ENCODE assay signal across 36 cellular contexts in genomic region chr17:62774338-62774737, GRCh38. TPM values are rescaled to one million over a fixed set of nuclear protein-coding genes. Genes with fewer than 3 reads are reported as not detected.
"Had no signal": no experiment of that assay in that cellular context is flagged by ENCODE, and none has a peak within 500 bp of the region (broad histone marks: within the 10 kb centered on the region; RNA-seq: fewer than 3 reads in every experiment).

No MANE protein-coding gene starts in this region.

- H3K9me3 ChIP-seq: ascending aorta, Peyer's patch had no signal

- H3K9me3 Mint-ChIP-seq: activated naive CD4-positive, alpha-beta T cell treated with anti-CD3 and anti-CD28 coated beads, Interleukin-2, amount 50 U/mL, for 24 hours; activated naive CD8-positive, alpha-beta T cell treated with anti-CD3 and anti-CD28 coated beads, Interleukin-2, amount 10 ng/mL, durations not matched to agents 7 days and 5 days; central memory CD8-positive, alpha-beta T cell had no signal

- DNase-seq: activated B cell treated with CpG ODN at 0.5 μM for 24 hours; activated CD4-positive, alpha-beta memory T cell treated with anti-CD3 and anti-CD28 coated beads for 36 hours; activated CD4-positive, alpha-beta T cell treated with anti-CD3 and anti-CD28 coated beads for 4 hours; activated CD4-positive, alpha-beta T cell treated with anti-CD3 and anti-CD28 coated beads, Interleukin-2, amount 50 U/mL, for 1 hour; activated CD4-positive, CD25-positive, alpha-beta regulatory T cell treated with anti-CD3 and anti-CD28 coated beads, Interleukin-2, amount 50 U/mL, for 72 hours; activated CD8-positive, alpha-beta memory T cell treated with anti-CD3 and anti-CD28 coated beads, Interleukin-2, amount 10 ng/mL, durations not matched to agents 7 days and 5 days; activated gamma-delta T cell; activated naive CD4-positive, alpha-beta T cell treated with Interleukin-2 at 50 U/mL for 16 hours; activated naive CD8-positive, alpha-beta T cell treated with anti-CD3 and anti-CD28 coated beads, Interleukin-2, amount 10 ng/mL, durations not matched to agents 7 days and 5 days; activated T-cell treated with anti-CD3 and anti-CD28 coated beads, Interleukin-2, amount 50 U/mL, for 1 hour; activated T-cell treated with anti-CD3 and anti-CD28 coated beads, Interleukin-2, amount 50 U/mL, for 72 hours; NCI-H1092 treated with DMSO at 0.1 percent for 48 hours; NCI-H1417; NCI-H146; NCI-H187; NCI-H2029 treated with DMSO at 0.1 percent for 48 hours; NCI-H2107; NCI-H2171; NCI-H510A; NCI-H526; NCI-H748 treated with DMSO at 0.1 percent for 48 hours; NK-92 treated with Interleukin-12 subunit alpha and Interleukin-12 subunit beta, amount 100 ng/mL, for 24 hours; PC-3; Peyer's patch; RPMI8226; SIG-M5; T-cell; T-helper 17 cell had no signal

- H3K4me1 ChIP-seq: ascending aorta, Peyer's patch had no signal

- H3K4me1 Mint-ChIP-seq: activated B cell treated with CpG ODN at 0.5 μM for 24 hours; activated CD8-positive, alpha-beta memory T cell treated with anti-CD3 and anti-CD28 coated beads, Interleukin-2, amount 10 ng/mL, durations not matched to agents 7 days and 5 days; activated naive CD4-positive, alpha-beta T cell treated with anti-CD3 and anti-CD28 coated beads, Interleukin-2, amount 50 U/mL, for 24 hours; activated naive CD8-positive, alpha-beta T cell treated with anti-CD3 and anti-CD28 coated beads, Interleukin-2, amount 10 ng/mL, durations not matched to agents 7 days and 5 days; central memory CD8-positive, alpha-beta T cell; T-cell; T-helper 17 cell had no signal

- H3K4me3 Mint-ChIP-seq: activated B cell treated with CpG ODN at 0.5 μM for 24 hours; activated CD4-positive, alpha-beta memory T cell treated with anti-CD3 and anti-CD28 coated beads for 36 hours; activated CD8-positive, alpha-beta memory T cell treated with anti-CD3 and anti-CD28 coated beads, Interleukin-2, amount 10 ng/mL, durations not matched to agents 7 days and 5 days; activated naive CD4-positive, alpha-beta T cell treated with anti-CD3 and anti-CD28 coated beads, Interleukin-2, amount 50 U/mL, for 24 hours; activated naive CD8-positive, alpha-beta T cell treated with anti-CD3 and anti-CD28 coated beads, Interleukin-2, amount 10 ng/mL, durations not matched to agents 7 days and 5 days; activated T-cell treated with anti-CD3 and anti-CD28 coated beads, Interleukin-2, amount 50 U/mL, for 72 hours; central memory CD8-positive, alpha-beta T cell; T-cell; T-helper 17 cell had no signal

- H3K27me3 ChIP-seq: ascending aorta, cardiac muscle cell, Peyer's patch had no signal

- H3K36me3 Mint-ChIP-seq: activated CD4-positive, alpha-beta memory T cell treated with anti-CD3 and anti-CD28 coated beads for 36 hours; activated CD8-positive, alpha-beta memory T cell treated with anti-CD3 and anti-CD28 coated beads, Interleukin-2, amount 10 ng/mL, durations not matched to agents 7 days and 5 days; activated naive CD4-positive, alpha-beta T cell treated with anti-CD3 and anti-CD28 coated beads, Interleukin-2, amount 50 U/mL, for 24 hours; activated naive CD8-positive, alpha-beta T cell treated with anti-CD3 and anti-CD28 coated beads, Interleukin-2, amount 10 ng/mL, durations not matched to agents 7 days and 5 days; T-cell had no signal

- ATAC-seq: activated CD8-positive, alpha-beta memory T cell treated with anti-CD3 and anti-CD28 coated beads, Interleukin-2, amount 10 ng/mL, durations not matched to agents 7 days and 5 days; activated T-cell treated with anti-CD3 and anti-CD28 coated beads, Interleukin-2, amount 50 U/mL, for 72 hours; PC-3; Right ventricle myocardium inferior; SK-N-SH treated with all-trans-retinoic acid at 6 μM for 48 hours; T-cell; T-helper 17 cell had no signal

- H3K4me3 ChIP-seq: ascending aorta, cardiac muscle cell, Peyer's patch had no signal

- H3K27ac ChIP-seq: ascending aorta, cardiac muscle cell, Peyer's patch, VCaP had no signal

- H3K27ac Mint-ChIP-seq: activated B cell treated with CpG ODN at 0.5 μM for 24 hours; activated CD4-positive, alpha-beta memory T cell treated with anti-CD3 and anti-CD28 coated beads for 36 hours; activated CD8-positive, alpha-beta memory T cell treated with anti-CD3 and anti-CD28 coated beads, Interleukin-2, amount 10 ng/mL, durations not matched to agents 7 days and 5 days; activated naive CD4-positive, alpha-beta T cell treated with anti-CD3 and anti-CD28 coated beads, Interleukin-2, amount 50 U/mL, for 24 hours; activated naive CD8-positive, alpha-beta T cell treated with anti-CD3 and anti-CD28 coated beads, Interleukin-2, amount 10 ng/mL, durations not matched to agents 7 days and 5 days; activated T-cell treated with anti-CD3 and anti-CD28 coated beads, Interleukin-2, amount 50 U/mL, for 72 hours; activated T-helper 2 cell treated with anti-CD3 and anti-CD28 coated beads, Interferon-gamma antibody, Interleukin-2, Interleukin-4, amounts not matched to agents 10 μg/mL and 5 μg/mL and 100 μg/mL, durations not matched to agents 14 hours and 24 hours and 36 hours; T-cell; T-helper 17 cell had no signal

- H3K36me3 ChIP-seq: ascending aorta, cardiac muscle cell, Peyer's patch had no signal

RNA-seq across cellular contexts. Expression of gene MARCHF10, which starts 33.8 kb away (rescaled TPM):
- total RNA-seq: activated B cell treated with CpG ODN at 0.5 μM for 24 hours; activated CD4-positive, alpha-beta memory T cell treated with anti-CD3 and anti-CD28 coated beads for 36 hours; activated CD8-positive, alpha-beta memory T cell treated with anti-CD3 and anti-CD28 coated beads, Interleukin-2, amount 10 ng/mL, durations not matched to agents 7 days and 5 days; activated T-cell treated with anti-CD3 and anti-CD28 coated beads, Interleukin-2, amount 50 U/mL, for 72 hours; activated T-helper 2 cell treated with anti-CD3 and anti-CD28 coated beads, Interferon-gamma antibody, Interleukin-2, Interleukin-4, amounts not matched to agents 10 μg/mL and 5 μg/mL and 100 μg/mL, durations not matched to agents 14 hours and 24 hours and 36 hours; ascending aorta; PC-3; Peyer's patch; Right ventricle myocardium inferior had no signal
